16 cellular contexts compared by ENCODE assay signal in genomic region chr13:77915676-77916075, GRCh38. TPM values are rescaled to one million over a fixed set of nuclear protein-coding genes. Genes with fewer than 3 reads are reported as not detected.
A peak's percentile ranks its signal among the peaks of the same experiment; 100 is the strongest.
DNase-seq lines count a peak whose midpoint lies in the region; ATAC-seq and TF ChIP-seq lines count a peak whose summit lies in the region.
"Had no signal": no experiment of that assay in that cellular context is flagged by ENCODE, and none has a peak within 500 bp of the region (broad histone marks: within the 10 kb centered on the region; RNA-seq: fewer than 3 reads in every experiment).

No MANE protein-coding gene starts in this region.

- TF ChIP-seq EP300 in stomach (IDR thresholded peaks at IDR 0.05), result no peak

- H3K9me3 ChIP-seq in HUES48 (ENCODE audit: control insufficient read depth, insufficient read depth, low read length), result no peaks in the 10 kb centered on the region
- no peaks in the 10 kb centered on the region for H3K9me3 ChIP-seq in right lobe of liver
- H3K9me3 ChIP-seq in stomach, result no peaks in the 10 kb centered on the region
- H3K9me3 ChIP-seq in GM23248 (ENCODE audit: low read depth), result no peaks in the 10 kb centered on the region

- no peaks in the 10 kb centered on the region for H4K20me1 ChIP-seq in GM23248 (ENCODE audit: insufficient read depth)

- no peaks in the 10 kb centered on the region for H3K79me2 ChIP-seq in GM23248 (ENCODE audit: insufficient read depth)

- peak overlapping the region; percentile 7 for H3K27ac ChIP-seq in HUES48 (ENCODE audit: low read depth, low read length)
- peak overlapping the region in 2 of 3 donors; percentile 5 to 60 for H3K27ac ChIP-seq in right lobe of liver
- H3K27ac ChIP-seq in stomach, result peak overlapping the region in 3 of 5 donors; percentile 1 to 66 (median 32)
- H3K27ac ChIP-seq in GM23248, result no peak overlapping the region
- H3K27ac ChIP-seq: RWPE1 had no signal

- in situ Hi-C loops in GM23248 (cut with MboI), result no loop called here

- WGBS in right lobe of liver (ENCODE audit: insufficient coverage, low coverage, low lambda C conversion rate, missing lambda C conversion rate), result 40% methylated on average over 1 of the region's 1 CpG
- 78 to 93% (median 87%) methylated on average over 1 of the region's 1 CpG for WGBS in stomach, 5 donors
- 80 to 95% methylated on average over 1 of the region's 1 CpG for WGBS in GM23248 (ENCODE audit: low coverage in 1 of 2, low lambda C conversion rate in 2 of 2, missing lambda C conversion rate in 2 of 2), 2 experiments

- intact Hi-C loops in right lobe of liver (cut with DNase I), result no loop called here
- intact Hi-C loops in stomach (cut with DNase I; ENCODE audit: low total_unique reads), result no loop called here

- no peak for TF ChIP-seq POLR2A in right lobe of liver (IDR thresholded peaks at IDR 0.05)
- no peak for TF ChIP-seq POLR2A in stomach (IDR thresholded peaks at IDR 0.05)

- no peak overlapping the region for H3K4me2 ChIP-seq in GM23248 (ENCODE audit: unreplicated experiment)

- H3K27me3 ChIP-seq in HUES48 (ENCODE audit: control insufficient read depth, insufficient read depth, low read length) (peaks cover 28% of the 10 kb centered on the region), right lobe of liver (no peaks in the 10 kb centered on the region), stomach (peaks cover 0 to 38% (median 28%) of the 10 kb centered on the region in 3 donors), GM23248 (replicated peaks; ENCODE audit: insufficient read depth) (0 out of 2 replicates have a peak, but pooled peaks cover 7% of the 10 kb centered on the region)

- H3K9ac ChIP-seq in HUES48 (ENCODE audit: low read depth, low read length) (no peak overlapping the region), GM23248 (no peak overlapping the region)

- TF ChIP-seq CTCF in right lobe of liver (IDR thresholded peaks at IDR 0.05) (no peak), stomach (IDR thresholded peaks at IDR 0.05) (no peak)

- no peaks in the 10 kb centered on the region for H3K9me2 ChIP-seq in GM23248 (ENCODE audit: insufficient read depth)

- H3K36me3 ChIP-seq in HUES48 (ENCODE audit: control insufficient read depth, insufficient read depth, low read length), result peaks cover 13% of the 10 kb centered on the region
- no peaks in the 10 kb centered on the region for H3K36me3 ChIP-seq in right lobe of liver
- H3K36me3 ChIP-seq in stomach, result no peaks in the 10 kb centered on the region
- H3K36me3 ChIP-seq in GM23248 (ENCODE audit: low read depth), result no peaks in the 10 kb centered on the region

- peaks cover 43% of the 10 kb centered on the region for H3K4me1 ChIP-seq in HUES48 (ENCODE audit: control insufficient read depth, insufficient read depth, low read length)
- H3K4me1 ChIP-seq in right lobe of liver, result no peaks in the 10 kb centered on the region
- H3K4me1 ChIP-seq in stomach, result peaks cover 7 to 23% (median 19%) of the 10 kb centered on the region in 4 donors
- no peaks in the 10 kb centered on the region for H3K4me1 ChIP-seq in GM23248 (ENCODE audit: insufficient read depth)

- ATAC-seq in right lobe of liver, result peak in 1 of 4 donors; percentile 15
- ATAC-seq in GM21526 (IDR thresholded peaks at IDR 0.05; ENCODE audit: low FRiP score, unreplicated experiment), result no peak
- ATAC-seq: left colon, natural killer cell had no signal

- no peaks in the 10 kb centered on the region for H3F3A ChIP-seq in GM23248 (ENCODE audit: insufficient read depth)

- peak; percentile 20 for DNase-seq in dermis blood vessel endothelial cell
- DNase-seq in right lobe of liver, result no peak
- no peak for DNase-seq in stomach
- no peak for DNase-seq in GM23248
- DNase-seq in activated CD4-positive, alpha-beta T cell treated with anti-CD3 and anti-CD28 coated beads for 4 hours, result no peak
- DNase-seq: activated naive CD4-positive, alpha-beta T cell treated with anti-CD3 and anti-CD28 coated beads, Interleukin-2, amount 10 ng/mL, durations not matched to agents 7 days and 5 days; activated T-cell treated with anti-CD3 and anti-CD28 coated beads, Interleukin-2, amount 50 U/mL, for 1 hour; left colon; MM.1S; natural killer cell; NCI-H187 treated with DMSO at 0.1 percent for 48 hours; NK-92 treated with Interleukin-12 subunit alpha and Interleukin-12 subunit beta, amount 100 ng/mL, for 24 hours; SW 1271 had no signal

- no peak overlapping the region for H2AFZ ChIP-seq in GM23248

- H3K4me3 ChIP-seq in HUES48 (ENCODE audit: low read depth, low read length) (peak overlapping the region; percentile 79), right lobe of liver (peak overlapping the region; percentile 15 to 51 (median 46)), stomach (peak overlapping the region in 3 of 4 donors; percentile 54 to 59 (median 57)), GM23248 (no peak overlapping the region)

RNA-seq across cellular contexts. Expression of gene EDNRB, which starts 3.0 kb away (rescaled TPM):
- total RNA-seq in dermis blood vessel endothelial cell (112 and 119 TPM in 2 replicates), right lobe of liver (10 to 100 TPM; 17.3 to 33.9 (median 23.1) TPM), stomach (10 to 100 TPM in 4 of 5 donors, 1 to 10 TPM in 1; 3.6 to 72.1 (median 16.2) TPM)
- polyA plus RNA-seq in stomach (10 to 100 TPM in 1 of 3 donors, 1 to 10 TPM in 2; 2.3 to 11.6 (median 8.4) TPM), GM23248 (2016; fragmentation: Nextera tagmentation; extraction: Ambion mirVana) (0.11 and 0.42 TPM in 2 replicates)
- 0.32 TPM in 1 of 2 replicates, not detected in the other for total RNA-seq in GM23248 (2014; rRNA removed; shearing (Covaris generic))
- total RNA-seq: natural killer cell had no signal
